Comparison of ENCODE assay signal across 29 cellular contexts in the genomic region with DNA sequence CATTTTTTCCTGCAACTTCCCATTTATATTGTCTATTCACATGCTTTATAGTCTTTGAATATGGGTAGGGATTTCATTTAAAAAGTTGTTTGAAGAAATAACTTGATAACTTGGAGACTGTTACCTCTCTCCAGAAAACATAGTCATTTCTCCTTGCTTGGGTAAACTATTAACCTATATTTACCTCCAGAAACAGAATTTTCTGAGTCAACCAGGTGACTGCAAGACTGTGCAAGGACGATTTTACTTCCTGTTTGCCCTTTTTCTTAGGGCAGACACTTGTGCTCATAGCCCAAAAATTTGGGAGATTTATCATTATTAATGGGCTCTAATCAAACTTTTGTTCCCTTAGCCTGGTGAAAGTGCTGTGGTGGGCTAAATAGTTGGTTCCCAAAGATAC. TPM values are rescaled to one million over a fixed set of nuclear protein-coding genes. Genes with fewer than 3 reads are reported as not detected.
DNase-seq lines count a peak whose midpoint lies in the region; ATAC-seq lines count a peak whose summit lies in the region.
"Had no signal": no experiment of that assay in that cellular context is flagged by ENCODE, and none has a peak within 500 bp of the region (broad histone marks: within the 10 kb centered on the region; RNA-seq: fewer than 3 reads in every experiment).

No MANE protein-coding gene starts in this region.

- ATAC-seq in GM18873 (IDR thresholded peaks at IDR 0.05; ENCODE audit: low FRiP score, unreplicated experiment) (peak; percentile 76), GM21529 (IDR thresholded peaks at IDR 0.05; ENCODE audit: unreplicated experiment) (peak; percentile 52), HG03378 (IDR thresholded peaks at IDR 0.05; ENCODE audit: unreplicated experiment) (peak; percentile 81), HG03159 (IDR thresholded peaks at IDR 0.05; ENCODE audit: unreplicated experiment) (no peak)
- ATAC-seq: activated naive CD8-positive, alpha-beta T cell treated with anti-CD3 and anti-CD28 coated beads, Interleukin-2, amount 50 U/mL, for 24 hours; body of pancreas; GM23338; WTC11 had no signal

- H3K4me1 Mint-ChIP-seq in activated CD4-positive, alpha-beta T cell treated with anti-CD3 and anti-CD28 coated beads, Interleukin-2, amount 10 ng/mL, durations not matched to agents 7 days and 5 days = no peaks in the 10 kb centered on the region
- H3K4me1 Mint-ChIP-seq: activated naive CD8-positive, alpha-beta T cell treated with anti-CD3 and anti-CD28 coated beads, Interleukin-2, amount 50 U/mL, for 24 hours; GM23338 had no signal

- H3K9me3 Mint-ChIP-seq in activated CD4-positive, alpha-beta T cell treated with anti-CD3 and anti-CD28 coated beads, Interleukin-2, amount 10 ng/mL, durations not matched to agents 7 days and 5 days = no peaks in the 10 kb centered on the region
- H3K9me3 Mint-ChIP-seq: activated naive CD8-positive, alpha-beta T cell treated with anti-CD3 and anti-CD28 coated beads, Interleukin-2, amount 50 U/mL, for 24 hours; GM23338; nephron progenitor cell had no signal

- no peaks in the 10 kb centered on the region for H3K36me3 Mint-ChIP-seq in activated CD4-positive, alpha-beta T cell treated with anti-CD3 and anti-CD28 coated beads, Interleukin-2, amount 10 ng/mL, durations not matched to agents 7 days and 5 days (ENCODE audit: low read depth)
- H3K36me3 Mint-ChIP-seq: WTC11 had no signal

- POLR2A ChIA-PET in activated CD4-positive, alpha-beta T cell treated with anti-CD3 and anti-CD28 coated beads, Interleukin-2, amount 10 ng/mL, durations not matched to agents 7 days and 5 days (lab: Charles Lee) = no interaction called here

- H3K27me3 Mint-ChIP-seq in activated CD4-positive, alpha-beta T cell treated with anti-CD3 and anti-CD28 coated beads, Interleukin-2, amount 10 ng/mL, durations not matched to agents 7 days and 5 days = peaks cover 16% of the 10 kb centered on the region

- H3K4me3 Mint-ChIP-seq in activated CD4-positive, alpha-beta T cell treated with anti-CD3 and anti-CD28 coated beads, Interleukin-2, amount 10 ng/mL, durations not matched to agents 7 days and 5 days = no peak overlapping the region
- H3K4me3 Mint-ChIP-seq: activated naive CD8-positive, alpha-beta T cell treated with anti-CD3 and anti-CD28 coated beads, Interleukin-2, amount 50 U/mL, for 24 hours; GM23338; nephron progenitor cell; WTC11 had no signal

- CTCF ChIA-PET in activated CD4-positive, alpha-beta T cell treated with anti-CD3 and anti-CD28 coated beads, Interleukin-2, amount 10 ng/mL, durations not matched to agents 7 days and 5 days (lab: Charles Lee) = no interaction called here

- H3K27ac Mint-ChIP-seq in activated CD4-positive, alpha-beta T cell treated with anti-CD3 and anti-CD28 coated beads, Interleukin-2, amount 10 ng/mL, durations not matched to agents 7 days and 5 days = no peak overlapping the region
- H3K27ac Mint-ChIP-seq: activated naive CD8-positive, alpha-beta T cell treated with anti-CD3 and anti-CD28 coated beads, Interleukin-2, amount 50 U/mL, for 24 hours; GM23338; nephron progenitor cell; WTC11 had no signal

- peak; percentile 64 for DNase-seq in kidney tubule cell (ENCODE audit: low spot score)
- no peak for DNase-seq in activated CD4-positive, alpha-beta T cell treated with anti-CD3 and anti-CD28 coated beads, Interleukin-2, amount 10 ng/mL, durations not matched to agents 7 days and 5 days
- DNase-seq in NCI-H345 treated with DMSO at 0.1 percent for 48 hours (lab: John Stamatoyannopoulos, UW; ENCODE audit: unreplicated experiment) = no peak
- no peak for DNase-seq in stimulated activated CD4-positive, alpha-beta T cell treated with anti-CD3 and anti-CD28 coated beads, Interleukin-4, amount 100 ng/mL, for 24 hours
- DNase-seq: ACHN; activated CD4-positive, alpha-beta T cell treated with anti-CD3 and anti-CD28 coated beads, Interleukin-2, amount 50 U/mL, for 4 hours; activated naive CD8-positive, alpha-beta T cell treated with anti-CD3 and anti-CD28 coated beads, Interleukin-2, amount 50 U/mL, for 24 hours; body of pancreas; hippocampal formation; NCI-H1092; NCI-H2029; NCI-H226; NCI-H774; nephron progenitor cell; sigmoid colon; stimulated activated CD4-positive, alpha-beta T cell treated with anti-CD3 and anti-CD28 coated beads, Interleukin-15, amount 100 ng/mL, for 24 hours; T1000 had no signal

RNA-seq across cellular contexts. Expression of a gene that starts 14.3 kb away (rescaled TPM):
- total RNA-seq in activated CD4-positive, alpha-beta T cell treated with anti-CD3 and anti-CD28 coated beads, Interleukin-2, amount 10 ng/mL, durations not matched to agents 7 days and 5 days = not detected
- total RNA-seq: body of pancreas, esophagus muscularis mucosa, GM23338, LHCN-M2, liver, OCI-LY7, sigmoid colon, suprapubic skin, vagina had no signal

RNA-seq across cellular contexts. Expression of a gene that starts 46.6 kb away (rescaled TPM):
- 1,000 to 10,000 TPM; 1,760 to 1,774 TPM for total RNA-seq in activated CD4-positive, alpha-beta T cell treated with anti-CD3 and anti-CD28 coated beads, Interleukin-2, amount 10 ng/mL, durations not matched to agents 7 days and 5 days
